ENCODE assay signal across 20 cellular contexts in the genomic region with DNA sequence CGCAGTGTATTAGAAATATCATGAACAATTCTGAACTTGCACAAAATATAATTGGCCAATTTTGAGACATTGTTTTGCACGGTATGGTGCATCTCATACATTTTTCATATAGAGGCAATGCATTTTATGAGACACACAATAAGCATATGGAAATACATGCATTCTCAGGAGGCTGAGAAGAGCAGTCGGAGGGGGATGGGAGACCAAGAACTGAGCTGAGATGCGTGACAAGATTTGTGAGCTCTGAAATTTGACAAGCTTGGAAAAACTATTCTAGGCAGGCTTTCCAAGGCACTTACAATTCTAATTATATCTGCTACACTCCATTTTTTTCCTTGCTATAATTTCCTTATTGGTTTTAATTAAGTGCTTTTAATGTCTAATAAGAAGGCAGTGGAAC.
DNase-seq lines count a peak whose midpoint lies in the region; ATAC-seq and TF ChIP-seq lines count a peak whose summit lies in the region.
"Had no signal": no experiment of that assay in that cellular context is flagged by ENCODE, and none has a peak within 500 bp of the region (broad histone marks: within the 10 kb centered on the region; RNA-seq: fewer than 3 reads in every experiment).

No MANE protein-coding gene starts in this region.

- no peaks in the 10 kb centered on the region for H3K36me3 ChIP-seq in cardiac muscle cell
- H3K36me3 ChIP-seq in right atrium auricular region = no peaks in the 10 kb centered on the region
- no peaks in the 10 kb centered on the region for H3K36me3 ChIP-seq in SK-N-MC (ENCODE audit: insufficient read depth, low read length)
- no peaks in the 10 kb centered on the region for H3K36me3 ChIP-seq in neuron (ENCODE audit: insufficient read depth, low read length)
- H3K36me3 ChIP-seq in smooth muscle cell (ENCODE audit: low read depth) = peaks cover 6% of the 10 kb centered on the region
- H3K36me3 ChIP-seq in mammary epithelial cell (ENCODE audit: insufficient read depth, low read length) = no peaks in the 10 kb centered on the region
- H3K36me3 ChIP-seq: HAP-1 had no signal

- peak overlapping the region; percentile 14 for H2AFZ ChIP-seq in neuron (ENCODE audit: low read depth, low read length)
- H2AFZ ChIP-seq in smooth muscle cell (ENCODE audit: low read depth) = peak overlapping the region; percentile 29
- H2AFZ ChIP-seq in mammary epithelial cell (ENCODE audit: low read depth, low read length) = no peak overlapping the region

- peaks cover 5% of the 10 kb centered on the region for H3F3A ChIP-seq in smooth muscle cell (ENCODE audit: low read depth)

- ATAC-seq in SK-N-SH treated with all-trans-retinoic acid at 6 μM for 48 hours = no peak
- ATAC-seq: A549 had no signal

- H3K4me2 ChIP-seq in smooth muscle cell = no peak overlapping the region
- no peak overlapping the region for H3K4me2 ChIP-seq in mammary epithelial cell (ENCODE audit: insufficient read depth, low read depth, low read length)
- H3K4me2 ChIP-seq: A549 had no signal

- H3K79me2 ChIP-seq in smooth muscle cell (ENCODE audit: low read depth) (no peaks in the 10 kb centered on the region), mammary epithelial cell (ENCODE audit: insufficient read depth, low read length) (no peaks in the 10 kb centered on the region)

- H3K27ac ChIP-seq in cardiac muscle cell = peak overlapping the region; percentile 66
- H3K27ac ChIP-seq in right atrium auricular region = no peak overlapping the region
- no peak overlapping the region for H3K27ac ChIP-seq in SK-N-MC
- H3K27ac ChIP-seq in smooth muscle cell (ENCODE audit: low read depth) = no peak overlapping the region
- H3K27ac ChIP-seq in mammary epithelial cell (ENCODE audit: insufficient read depth, low read depth, low read length) = no peak overlapping the region
- H3K27ac ChIP-seq: A549 had no signal

- dilution Hi-C loops in mammary epithelial cell (cut with HindIII; ENCODE audit: low sequenced_read_pairs) = no loop called here

- H3K27me3 ChIP-seq in cardiac muscle cell (no peaks in the 10 kb centered on the region), right atrium auricular region (no peaks in the 10 kb centered on the region), neuron (ENCODE audit: insufficient read depth, low read length) (no peaks in the 10 kb centered on the region), smooth muscle cell (ENCODE audit: low read depth) (no peaks in the 10 kb centered on the region), mammary epithelial cell (ENCODE audit: insufficient read depth, low read length) (no peaks in the 10 kb centered on the region)

- CTCF ChIA-PET in mammary epithelial cell (lab: Charles Lee; ENCODE audit: low non-redundant PET) = no interaction called here

- H3K9me3 ChIP-seq in cardiac muscle cell (ENCODE audit: low read depth) (no peaks in the 10 kb centered on the region), right atrium auricular region (peaks cover 0 to 12% of the 10 kb centered on the region in 2 donors), SK-N-MC (ENCODE audit: low read depth, low read length) (no peaks in the 10 kb centered on the region), neuron (ENCODE audit: low read length) (no peaks in the 10 kb centered on the region), smooth muscle cell (replicated peaks; ENCODE audit: low read depth) (peaks cover 8% of the 10 kb centered on the region), mammary epithelial cell (replicated peaks; ENCODE audit: insufficient read depth, low read length) (peaks cover 7% of the 10 kb centered on the region)
- H3K9me3 ChIP-seq: HAP-1 had no signal

- H3K4me1 ChIP-seq in cardiac muscle cell (ENCODE audit: low read depth) (peaks cover 30% of the 10 kb centered on the region), right atrium auricular region (no peaks in the 10 kb centered on the region), neuron (ENCODE audit: insufficient read depth, low read length) (peaks cover 10% of the 10 kb centered on the region), smooth muscle cell (ENCODE audit: low read depth) (peaks cover 4% of the 10 kb centered on the region), mammary epithelial cell (ENCODE audit: insufficient read depth, low read length) (no peaks in the 10 kb centered on the region)
- H3K4me1 ChIP-seq: A549, HAP-1 had no signal

- H3K9ac ChIP-seq in SK-N-MC (ENCODE audit: insufficient read length) = peak overlapping the region; percentile 32
- no peak overlapping the region for H3K9ac ChIP-seq in smooth muscle cell (ENCODE audit: low read depth)
- no peak overlapping the region for H3K9ac ChIP-seq in mammary epithelial cell (ENCODE audit: insufficient read depth, low read length)

- 87% methylated on average over 4 of the region's 4 CpGs for WGBS in smooth muscle cell (ENCODE audit: low lambda C conversion rate)
- WGBS in mammary epithelial cell (ENCODE audit: low coverage, missing lambda C conversion rate) = 86% methylated on average over 4 of the region's 4 CpGs

- in situ Hi-C loops in mammary epithelial cell (cut with MboI; ENCODE audit: low sequenced_read_pairs in 2 of 2) = no loop called here

- no peak overlapping the region for H3K4me3 ChIP-seq in cardiac muscle cell
- no peak overlapping the region for H3K4me3 ChIP-seq in right atrium auricular region
- H3K4me3 ChIP-seq in SK-N-MC = peak overlapping the region; percentile 35; the same call in 1 of the 2 replicates
- H3K4me3 ChIP-seq in neuron (ENCODE audit: low read length) = no peak overlapping the region
- no peak overlapping the region for H3K4me3 ChIP-seq in smooth muscle cell
- no peak overlapping the region for H3K4me3 ChIP-seq in mammary epithelial cell (replicated peaks in 1 of 3; ENCODE audit: insufficient read depth in 1 of 3, low read depth in 2 of 3, low read length in 3 of 3)
- H3K4me3 ChIP-seq: A549, HAP-1 had no signal

- H4K20me1 ChIP-seq in smooth muscle cell (ENCODE audit: low read depth) (no peaks in the 10 kb centered on the region), mammary epithelial cell (ENCODE audit: insufficient read depth, low read length) (no peaks in the 10 kb centered on the region)

- intact Hi-C loops in mammary epithelial cell (cut with micrococcal nuclease) = no loop called here

- TF ChIP-seq CTCF in cardiac muscle cell (IDR thresholded peaks at IDR 0.05; ENCODE audit: low read depth, low read length) (no peak), right atrium auricular region (IDR thresholded peaks at IDR 0.05) (no peak), smooth muscle cell (IDR thresholded peaks at IDR 0.05; ENCODE audit: borderline replicate concordance, insufficient read depth, poor library complexity, severe bottlenecking) (no peak), mammary epithelial cell (conservative IDR thresholded peaks at IDR 0.05 in 1 of 2, IDR thresholded peaks at IDR 0.05 in 1 of 2; ENCODE audit: extremely low read depth in 1 of 2, insufficient read depth in 1 of 2, low read depth in 1 of 2, low read length in 2 of 2) (no peak)

- DNase-seq in cardiac muscle cell (ENCODE audit: low read depth in 1 of 2, low spot score in 1 of 2) = peak in 1 of 2 donors; percentile 28
- no peak for DNase-seq in right atrium auricular region (ENCODE audit: low spot score)
- DNase-seq in SK-N-MC (ENCODE audit: low read depth, low spot score) = peak; percentile 50
- DNase-seq in smooth muscle cell (lab: John Stamatoyannopoulos, UW; ENCODE audit: unreplicated experiment) = no peak
- DNase-seq in NCI-H1048 (lab: John Stamatoyannopoulos, UW) = no peak
- no peak for DNase-seq in mammary epithelial cell
- DNase-seq: 8988T; C1 segment of cervical spinal cord; Calu3; CD4-positive, alpha-beta memory T cell; COR-L47; DMS53; DMS79 treated with DMSO at 0.1 percent for 48 hours; GF-D8; GOT3; HFFc6 had no signal

- no TSS peak for BruUV-seq in mammary epithelial cell (replicated peaks; lab: Mats Ljungman, UMichigan)

TF ChIP-seq in SK-N-SH treated with all-trans-retinoic acid at 6 μM for 48 hours, 23 proteins besides CTCF, POLR2A, EP300 and RAD21 (continues in another document):
- no peak for TF ChIP-seq ISL1 (CRISPR knock-in tag; IDR thresholded peaks at IDR 0.05)
- no peak for TF ChIP-seq ZFP30 (CRISPR knock-in tag; IDR thresholded peaks at IDR 0.05)
- TF ChIP-seq CSRNP3 (CRISPR knock-in tag; IDR thresholded peaks at IDR 0.05) = no peak
- no peak for TF ChIP-seq SNAI2 (CRISPR knock-in tag; IDR thresholded peaks at IDR 0.05)
- no peak for TF ChIP-seq ZNF70 (CRISPR knock-in tag; IDR thresholded peaks at IDR 0.05)
- TF ChIP-seq PPARA (CRISPR knock-in tag; IDR thresholded peaks at IDR 0.05; ENCODE audit: borderline replicate concordance) = no peak
- TF ChIP-seq, protein P1, sequence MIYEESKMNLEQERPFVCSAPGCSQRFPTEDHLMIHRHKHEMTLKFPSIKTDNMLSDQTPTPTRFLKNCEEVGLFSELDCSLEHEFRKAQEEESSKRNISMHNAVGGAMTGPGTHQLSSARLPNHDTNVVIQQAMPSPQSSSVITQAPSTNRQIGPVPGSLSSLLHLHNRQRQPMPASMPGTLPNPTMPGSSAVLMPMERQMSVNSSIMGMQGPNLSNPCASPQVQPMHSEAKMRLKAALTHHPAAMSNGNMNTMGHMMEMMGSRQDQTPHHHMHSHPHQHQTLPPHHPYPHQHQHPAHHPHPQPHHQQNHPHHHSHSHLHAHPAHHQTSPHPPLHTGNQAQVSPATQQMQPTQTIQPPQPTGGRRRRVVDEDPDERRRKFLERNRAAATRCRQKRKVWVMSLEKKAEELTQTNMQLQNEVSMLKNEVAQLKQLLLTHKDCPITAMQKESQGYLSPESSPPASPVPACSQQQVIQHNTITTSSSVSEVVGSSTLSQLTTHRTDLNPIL (CRISPR knock-in tag; IDR thresholded peaks at IDR 0.05; ENCODE audit: low read depth) = no peak
- no peak for TF ChIP-seq OSR1 (CRISPR knock-in tag; IDR thresholded peaks at IDR 0.05)
- TF ChIP-seq ZFP3 (CRISPR knock-in tag; IDR thresholded peaks at IDR 0.05) = no peak
- TF ChIP-seq ZC3H10 (CRISPR knock-in tag; IDR thresholded peaks at IDR 0.05) = no peak
- TF ChIP-seq CSDC2 (CRISPR knock-in tag; IDR thresholded peaks at IDR 0.05) = no peak
- TF ChIP-seq ARNTL (CRISPR knock-in tag; IDR thresholded peaks at IDR 0.05; ENCODE audit: borderline replicate concordance, low read depth) = no peak
- TF ChIP-seq BACH2 (CRISPR knock-in tag; IDR thresholded peaks at IDR 0.05; ENCODE audit: borderline replicate concordance) = no peak
- TF ChIP-seq ZNF8 (CRISPR knock-in tag; IDR thresholded peaks at IDR 0.05) = no peak
